In genomic region chr10:32392284-32392683, GRCh38 we compare ENCODE assay signal across 3 cellular contexts.
A peak's percentile ranks its signal among the peaks of the same experiment; 100 is the strongest.
TF ChIP-seq lines count a peak whose summit lies in the region.

No MANE protein-coding gene starts in this region.

TF ChIP-seq in HEK293, 187 proteins besides CTCF, POLR2A, EP300 and RAD21:
- TF ChIP-seq ZNF146 (tag by site-specific recombination; IDR thresholded peaks at IDR 0.05): peak; percentile 71

TF ChIP-seq in SK-N-SH treated with all-trans-retinoic acid at 6 μM for 48 hours, 23 proteins besides CTCF, POLR2A, EP300 and RAD21:
- TF ChIP-seq ZNF8 (CRISPR knock-in tag; IDR thresholded peaks at IDR 0.05): peak; percentile 81

TF ChIP-seq in K562, 482 proteins besides CTCF, POLR2A, EP300 and RAD21:
- peak; percentile 58 for TF ChIP-seq ZNF146 (CRISPR knock-in tag; IDR thresholded peaks at IDR 0.05; ENCODE audit: unreplicated experiment)
- TF ChIP-seq RBM25 (IDR thresholded peaks at IDR 0.05; ENCODE audit: low read depth, low read length, severe bottlenecking): peak; percentile 14
TF ChIP-seq in K562: peak in this region for 2; not testable (repeated sequence) for 480.
